25 cellular contexts compared by ENCODE assay signal in the genomic region with DNA sequence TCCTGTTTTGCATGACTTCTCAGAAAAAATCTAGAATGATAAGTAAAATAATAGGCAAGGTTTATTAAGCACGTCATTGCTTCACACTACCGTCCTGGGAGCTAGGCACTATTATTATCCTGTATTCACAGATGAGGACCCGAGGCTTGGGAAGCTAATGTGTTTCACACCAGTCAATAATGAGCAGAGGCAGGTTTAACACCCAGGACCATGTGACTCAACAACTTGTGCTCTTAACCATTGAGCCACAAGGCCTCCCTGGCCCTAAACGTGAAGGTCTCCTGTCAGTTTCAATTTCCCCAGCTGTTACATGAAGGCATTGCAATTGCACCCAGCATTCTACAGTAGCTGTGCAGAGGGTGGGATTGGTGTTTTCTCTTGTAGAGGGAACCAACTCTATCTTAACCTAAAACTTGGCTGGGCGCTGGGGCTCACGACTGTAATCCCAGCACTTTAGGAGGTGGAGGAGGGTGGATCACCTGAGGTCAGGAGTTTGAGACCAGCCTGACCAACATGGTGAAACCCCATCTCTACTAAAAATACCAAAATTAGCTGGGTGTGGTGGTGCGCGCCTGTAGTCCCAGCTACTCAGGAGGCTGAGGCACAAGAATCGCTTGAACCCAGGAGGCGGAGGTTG.
DNase-seq lines count a peak whose midpoint lies in the region; ATAC-seq and TF ChIP-seq lines count a peak whose summit lies in the region.
"Had no signal": no experiment of that assay in that cellular context is flagged by ENCODE, and none has a peak within 500 bp of the region (broad histone marks: within the 10 kb centered on the region; RNA-seq: fewer than 3 reads in every experiment).

No MANE protein-coding gene starts in this region.

- no peak overlapping the region for H2AK5ac ChIP-seq in mesenchymal stem cell (ENCODE audit: low read length, severe bottlenecking)

- no peaks in the 10 kb centered on the region for H3K9me3 ChIP-seq in mesenchymal stem cell (ENCODE audit: control insufficient read depth, low read length)
- H3K9me3 ChIP-seq in transverse colon = no peaks in the 10 kb centered on the region
- H3K9me3 ChIP-seq: body of pancreas, esophagus muscularis mucosa, heart left ventricle, suprapubic skin, upper lobe of right lung had no signal

- no peak overlapping the region for H2BK120ac ChIP-seq in mesenchymal stem cell (ENCODE audit: low read depth, low read length)

- no peak overlapping the region for H3K4me2 ChIP-seq in mesenchymal stem cell (ENCODE audit: low read length, poor library complexity, severe bottlenecking)

- TF ChIP-seq POLR2A in transverse colon (IDR thresholded peaks at IDR 0.05) = no peak

- in situ Hi-C loops in transverse colon (cut with MboI; ENCODE audit: low pct_ligation_motif_present in 1 of 4, low pct_unique_long_range_greater_than_20kb in 1 of 4, low sequenced_read_pairs in 3 of 4) = no loop called here

- no peak overlapping the region for H3K23ac ChIP-seq in mesenchymal stem cell (ENCODE audit: low read length in 2 of 2)

- no peak for TF ChIP-seq EP300 in transverse colon (IDR thresholded peaks at IDR 0.05; ENCODE audit: low read depth)

- H3K27me3 Mint-ChIP-seq in effector memory CD8-positive, alpha-beta T cell = no peaks in the 10 kb centered on the region
- H3K27me3 Mint-ChIP-seq: stimulated activated naive B cell treated with anti-CD40 and anti-IgM and Interleukin-4, amounts not matched to agents 10 μg/mL and 1 μg/mL and 100 μg/mL, for 72 hours had no signal

- H2BK5ac ChIP-seq in mesenchymal stem cell (ENCODE audit: low read depth, low read length, poor library complexity, severe bottlenecking) = no peak overlapping the region

- ATAC-seq in effector memory CD8-positive, alpha-beta T cell (replicated peaks) = no peak
- ATAC-seq in HG03175 (IDR thresholded peaks at IDR 0.05; ENCODE audit: unreplicated experiment) = no peak
- ATAC-seq: body of pancreas, upper lobe of right lung had no signal

- H3K36me3 ChIP-seq in mesenchymal stem cell (ENCODE audit: control insufficient read depth in 1 of 2, insufficient read depth in 2 of 2, low read depth in 1 of 2, low read length in 2 of 2) = no peaks in the 10 kb centered on the region
- no peaks in the 10 kb centered on the region for H3K36me3 ChIP-seq in transverse colon
- H3K36me3 ChIP-seq: esophagus muscularis mucosa, heart left ventricle, suprapubic skin, upper lobe of right lung had no signal

- intact Hi-C loops in transverse colon (cut with DNase I; ENCODE audit: low total_unique reads) = no loop called here

- peak overlapping the region in 1 of 2 experiments; percentile 84 for H3K4ac ChIP-seq in mesenchymal stem cell (ENCODE audit: low read depth in 1 of 2, low read length in 2 of 2)

- DNase-seq in NK-92 treated with Interleukin-12 subunit alpha and Interleukin-12 subunit beta, amount 100 ng/mL, for 24 hours (lab: John Stamatoyannopoulos, UW) = peak; percentile 38
- DNase-seq in NK-92 (lab: John Stamatoyannopoulos, UW; ENCODE audit: unreplicated experiment) (no peak), mesenchymal stem cell (peak; percentile 67), transverse colon (no peak), NCI-H524 (lab: John Stamatoyannopoulos, UW) (no peak)
- DNase-seq in effector memory CD8-positive, alpha-beta T cell = no peak
- no peak for DNase-seq in activated naive CD4-positive, alpha-beta T cell (lab: John Stamatoyannopoulos, UW)
- DNase-seq: 8988T; activated T-cell treated with anti-CD3 and anti-CD28 coated beads, Interleukin-2, amount 50 U/mL, for 48 hours; body of pancreas; foreskin melanocyte; heart left ventricle; kidney glomerular epithelial cell; NCI-H1417 treated with DMSO at 0.1 percent for 48 hours; NCI-H2081 treated with DMSO at 0.1 percent for 48 hours; NCI-H345; NCI-H748 treated with DMSO at 0.1 percent for 48 hours; stimulated activated naive B cell treated with anti-CD40 and anti-IgM and Interleukin-4, amounts not matched to agents 10 μg/mL and 1 μg/mL and 100 μg/mL, for 72 hours; upper lobe of right lung had no signal

- TF ChIP-seq CTCF in transverse colon (IDR thresholded peaks at IDR 0.05) = no peak

- H3K79me1 ChIP-seq in mesenchymal stem cell (replicated peaks; ENCODE audit: low read length, poor library complexity, severe bottlenecking) = no peaks in the 10 kb centered on the region

- no peak overlapping the region for H2AFZ ChIP-seq in mesenchymal stem cell (ENCODE audit: low read depth, low read length)

- H3K27ac ChIP-seq in mesenchymal stem cell (ENCODE audit: low read length, poor library complexity, severe bottlenecking) = no peak overlapping the region
- peak overlapping the region; percentile 7 to 43 (median 22) for H3K27ac ChIP-seq in transverse colon
- H3K27ac ChIP-seq: body of pancreas, esophagus muscularis mucosa, SK-N-MC, suprapubic skin, upper lobe of right lung had no signal

- peak overlapping the region; percentile 83 for H4K8ac ChIP-seq in mesenchymal stem cell (ENCODE audit: low read length)

- peak overlapping the region; percentile 71 for H2BK15ac ChIP-seq in mesenchymal stem cell (ENCODE audit: low read depth, poor library complexity, severe bottlenecking)

- H3K36me3 Mint-ChIP-seq in effector memory CD8-positive, alpha-beta T cell (ENCODE audit: insufficient read depth) = no peaks in the 10 kb centered on the region
- H3K36me3 Mint-ChIP-seq: stimulated activated naive B cell treated with anti-CD40 and anti-IgM and Interleukin-4, amounts not matched to agents 10 μg/mL and 1 μg/mL and 100 μg/mL, for 72 hours had no signal

- peak overlapping the region; percentile 17 to 31 for H3K4me3 Mint-ChIP-seq in effector memory CD8-positive, alpha-beta T cell
- H3K4me3 Mint-ChIP-seq: stimulated activated naive B cell treated with anti-CD40 and anti-IgM and Interleukin-4, amounts not matched to agents 10 μg/mL and 1 μg/mL and 100 μg/mL, for 72 hours; T-helper 1 cell treated with Interleukin-12 subunit alpha and Interleukin-12 subunit beta and Interleukin-4 antibody, amounts not matched to agents 30 μg/mL and 1 μg/mL, for 36 hours had no signal

- no peak overlapping the region for H3K9ac ChIP-seq in mesenchymal stem cell (ENCODE audit: low read length)

- no peak overlapping the region for H3K14ac ChIP-seq in mesenchymal stem cell (ENCODE audit: low read length in 2 of 2)

- peak overlapping the region in 1 of 2 donors; percentile 46 for H3K27ac Mint-ChIP-seq in effector memory CD8-positive, alpha-beta T cell
- H3K27ac Mint-ChIP-seq: stimulated activated naive B cell treated with anti-CD40 and anti-IgM and Interleukin-4, amounts not matched to agents 10 μg/mL and 1 μg/mL and 100 μg/mL, for 72 hours; T-helper 1 cell treated with Interleukin-12 subunit alpha and Interleukin-12 subunit beta and Interleukin-4 antibody, amounts not matched to agents 30 μg/mL and 1 μg/mL, for 36 hours had no signal

- peaks cover 7 to 49% of the 10 kb centered on the region in 2 donors for H3K4me1 Mint-ChIP-seq in effector memory CD8-positive, alpha-beta T cell (ENCODE audit: low read depth in 2 of 2)

- WGBS in mesenchymal stem cell = 53% methylated on average over 7 of the region's 10 CpGs
- WGBS in transverse colon (ENCODE audit: low coverage in 1 of 2), 2 donors = 71 to 94% methylated on average over 3 to 10 of the region's 10 CpGs

- H3K4me3 ChIP-seq in mesenchymal stem cell (ENCODE audit: insufficient read depth in 1 of 2, low read depth in 1 of 2, low read length in 2 of 2) = no peak overlapping the region
- no peak overlapping the region for H3K4me3 ChIP-seq in transverse colon
- H3K4me3 ChIP-seq: body of pancreas, esophagus muscularis mucosa, heart left ventricle, lung, SK-N-MC, suprapubic skin, upper lobe of right lung had no signal

- H3K4me1 ChIP-seq in mesenchymal stem cell (ENCODE audit: control insufficient read depth, insufficient read depth, low read depth, low read length) (peaks cover 4% of the 10 kb centered on the region), transverse colon (peaks cover 0 to 15% (median 8%) of the 10 kb centered on the region in 4 donors)
- H3K4me1 ChIP-seq: esophagus muscularis mucosa, suprapubic skin had no signal

- peak overlapping the region; percentile 0 to 18 for H2BK12ac ChIP-seq in mesenchymal stem cell (ENCODE audit: low read length in 2 of 2)

- H3K9me3 Mint-ChIP-seq in effector memory CD8-positive, alpha-beta T cell = no peaks in the 10 kb centered on the region

- H3K27me3 ChIP-seq in mesenchymal stem cell (ENCODE audit: control insufficient read depth in 1 of 2, insufficient read depth in 1 of 2, low read length in 2 of 2) (no peaks in the 10 kb centered on the region), transverse colon (no peaks in the 10 kb centered on the region)
- H3K27me3 ChIP-seq: body of pancreas, esophagus muscularis mucosa, heart left ventricle, suprapubic skin, upper lobe of right lung had no signal

- peak overlapping the region; percentile 86 for H4K91ac ChIP-seq in mesenchymal stem cell (ENCODE audit: low read length)

- H3K18ac ChIP-seq in mesenchymal stem cell (ENCODE audit: low read depth in 1 of 2, low read length in 2 of 2) = peak overlapping the region; percentile 2 to 92

Comparison
In these comparisons a context has a peak if more than half of its experiments do, and no peak if none do; other contexts are left out.
1. DNase-seq: peak in NK-92 treated with Interleukin-12 subunit alpha and Interleukin-12 subunit beta, amount 100 ng/mL, for 24 hours (single experiment) and mesenchymal stem cell (single experiment); none in NK-92 (single experiment), effector memory CD8-positive, alpha-beta T cell (0 of 3), transverse colon (single experiment), activated naive CD4-positive, alpha-beta T cell (0 of 4) and NCI-H524 (0 of 2).